In genomic region chr3:56862352-56863062, GRCh38 we compare ENCODE assay signal across 9 cellular contexts.
DNase-seq lines count a peak whose midpoint lies in the region; ATAC-seq and TF ChIP-seq lines count a peak whose summit lies in the region.
"Had no signal": no experiment of that assay in that cellular context is flagged by ENCODE, and none has a peak within 500 bp of the region (broad histone marks: within the 10 kb centered on the region; RNA-seq: fewer than 3 reads in every experiment).

No MANE protein-coding gene starts in this region.

- DNase-seq in stimulated activated CD8-positive, alpha-beta memory T cell treated with anti-CD3 and anti-CD28 coated beads, Interleukin-4, amount 100 ng/mL, for 24 hours (ENCODE audit: low read depth), result peak; percentile 3
- DNase-seq in stimulated activated CD8-positive, alpha-beta memory T cell treated with anti-CD3 and anti-CD28 coated beads, Interleukin-4, amount 100 ng/mL, for 48 hours, result no peak
- DNase-seq in inferior parietal cortex (ENCODE audit: extremely low spot score), result peak; percentile 48
- DNase-seq in uterus, result no peak
- DNase-seq: heart right ventricle had no signal

- no peaks in the 10 kb centered on the region for H3K4me1 ChIP-seq in uterus

- peak overlapping the region; percentile 71 for H3K4me3 Mint-ChIP-seq in activated T-helper 17 cell treated with anti-CD3 and anti-CD28 coated beads, Interleukin-2, amount 50 U/mL, for 72 hours

- TF ChIP-seq POLR2A in uterus (IDR thresholded peaks at IDR 0.05), result no peak

- no peaks in the 10 kb centered on the region for H3K9me3 Mint-ChIP-seq in activated T-helper 17 cell treated with anti-CD3 and anti-CD28 coated beads, Interleukin-2, amount 50 U/mL, for 72 hours

- intact Hi-C loops in uterus (cut with DNase I; ENCODE audit: low total_unique reads), result no loop called here

- TF ChIP-seq CTCF in uterus (IDR thresholded peaks at IDR 0.05), result no peak

- ATAC-seq in activated T-helper 17 cell treated with anti-CD3 and anti-CD28 coated beads, Interleukin-2, amount 50 U/mL, for 72 hours (replicated peaks), result peak; percentile 72
- ATAC-seq in GM18498 (IDR thresholded peaks at IDR 0.05; ENCODE audit: unreplicated experiment) (no peak), GM21515 (IDR thresholded peaks at IDR 0.05; ENCODE audit: unreplicated experiment) (no peak), GM19467 (IDR thresholded peaks at IDR 0.05; ENCODE audit: unreplicated experiment) (no peak)

- no peak overlapping the region for H3K4me3 ChIP-seq in uterus
- H3K4me3 ChIP-seq: heart right ventricle had no signal

- H3K4me1 Mint-ChIP-seq in activated T-helper 17 cell treated with anti-CD3 and anti-CD28 coated beads, Interleukin-2, amount 50 U/mL, for 72 hours, result peaks cover 59% of the 10 kb centered on the region

- no peaks in the 10 kb centered on the region for H3K36me3 ChIP-seq in uterus
- H3K36me3 ChIP-seq: heart right ventricle had no signal

- H3K27ac Mint-ChIP-seq in activated T-helper 17 cell treated with anti-CD3 and anti-CD28 coated beads, Interleukin-2, amount 50 U/mL, for 72 hours, result peak overlapping the region; percentile 23

- H3K27me3 Mint-ChIP-seq in activated T-helper 17 cell treated with anti-CD3 and anti-CD28 coated beads, Interleukin-2, amount 50 U/mL, for 72 hours, result no peaks in the 10 kb centered on the region

- H3K36me3 Mint-ChIP-seq in activated T-helper 17 cell treated with anti-CD3 and anti-CD28 coated beads, Interleukin-2, amount 50 U/mL, for 72 hours (ENCODE audit: low read depth), result no peaks in the 10 kb centered on the region

- no peaks in the 10 kb centered on the region for H3K27me3 ChIP-seq in uterus
- H3K27me3 ChIP-seq: heart right ventricle had no signal

- H3K27ac ChIP-seq in uterus, result peak overlapping the region; percentile 59 to 79
- H3K27ac ChIP-seq: heart right ventricle had no signal

- no peaks in the 10 kb centered on the region for H3K9me3 ChIP-seq in uterus
- H3K9me3 ChIP-seq: heart right ventricle had no signal

Comparison
In these comparisons a context has a peak if more than half of its experiments do, and no peak if none do; other contexts are left out.
1. DNase-seq: peak in stimulated activated CD8-positive, alpha-beta memory T cell treated with anti-CD3 and anti-CD28 coated beads, Interleukin-4, amount 100 ng/mL, for 24 hours (single experiment) and inferior parietal cortex (single experiment); none in stimulated activated CD8-positive, alpha-beta memory T cell treated with anti-CD3 and anti-CD28 coated beads, Interleukin-4, amount 100 ng/mL, for 48 hours (single experiment) and uterus (0 of 2).